Comparison of ENCODE assay signal across 14 cellular contexts in the genomic region with DNA sequence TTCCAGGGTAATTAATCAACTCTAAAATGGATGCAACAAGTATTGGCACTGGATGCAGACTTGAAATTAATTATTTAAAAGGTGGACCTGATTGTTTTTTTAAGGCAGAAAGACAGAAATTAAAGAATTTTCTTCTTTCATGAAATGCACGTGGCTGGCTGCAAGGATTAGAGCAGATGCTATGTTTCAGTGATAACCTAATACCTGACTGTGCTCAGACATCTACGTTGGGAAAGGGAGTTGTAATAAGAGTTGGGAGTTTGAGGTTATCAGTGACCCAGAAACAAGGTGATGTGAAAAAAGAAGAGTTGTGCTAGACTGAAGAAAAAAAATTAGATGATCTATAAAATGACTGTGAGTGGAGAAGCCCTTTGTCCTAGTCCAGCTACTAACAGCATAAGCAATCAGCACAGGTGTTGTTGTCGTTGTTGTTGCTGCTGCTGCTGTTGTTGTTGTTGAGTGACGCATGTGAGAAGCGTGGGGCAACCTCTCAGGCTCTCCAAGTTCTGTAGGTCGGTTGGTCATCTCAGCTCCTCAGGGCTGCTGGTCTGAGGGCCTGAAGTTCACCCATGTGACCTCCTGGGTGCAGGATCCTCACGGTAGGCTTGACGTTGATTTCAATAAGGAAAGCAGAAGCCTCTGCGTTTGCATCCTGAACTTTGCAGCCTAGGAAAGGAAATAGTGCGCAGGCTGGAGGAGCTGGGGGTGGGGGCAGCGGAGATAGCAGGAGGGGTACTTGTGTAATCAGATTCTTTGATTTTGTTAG. TPM values are rescaled to one million over a fixed set of nuclear protein-coding genes. Genes with fewer than 3 reads are reported as not detected.
DNase-seq lines count a peak whose midpoint lies in the region; ATAC-seq and TF ChIP-seq lines count a peak whose summit lies in the region.
"Had no signal": no experiment of that assay in that cellular context is flagged by ENCODE, and none has a peak within 500 bp of the region (broad histone marks: within the 10 kb centered on the region; RNA-seq: fewer than 3 reads in every experiment).

No MANE protein-coding gene starts in this region.

- ATAC-seq in HG03108 (IDR thresholded peaks at IDR 0.05; ENCODE audit: unreplicated experiment) (no peak), GM21367 (IDR thresholded peaks at IDR 0.05; ENCODE audit: unreplicated experiment) (no peak), HG02884 (IDR thresholded peaks at IDR 0.05; ENCODE audit: unreplicated experiment) (no peak)
- ATAC-seq: CD8-positive, alpha-beta T cell; left lung had no signal

- H3K4me1 ChIP-seq in HUES6 (ENCODE audit: control insufficient read depth, insufficient read depth, low read length), result peaks cover 17% of the 10 kb centered on the region
- peaks cover 3% of the 10 kb centered on the region for H3K4me1 ChIP-seq in hepatocyte (ENCODE audit: insufficient read depth)
- H3K4me1 ChIP-seq in osteoblast (ENCODE audit: insufficient read depth, low read length), result no peaks in the 10 kb centered on the region

- H3K9me3 ChIP-seq in HUES6 (ENCODE audit: control insufficient read depth, insufficient read depth, low read depth, low read length) (no peaks in the 10 kb centered on the region), hepatocyte (ENCODE audit: low read depth) (no peaks in the 10 kb centered on the region), osteoblast (ENCODE audit: low read depth, low read length) (no peaks in the 10 kb centered on the region)
- H3K9me3 ChIP-seq: left lung, right atrium auricular region had no signal

- peak overlapping the region; percentile 63 for H3K4me3 ChIP-seq in HUES6 (ENCODE audit: low read depth, low read length)
- no peak overlapping the region for H3K4me3 ChIP-seq in hepatocyte
- no peak overlapping the region for H3K4me3 ChIP-seq in osteoblast (ENCODE audit: insufficient read depth, low read length)
- H3K4me3 ChIP-seq: left lung, right atrium auricular region had no signal

- H3K36me3 ChIP-seq in HUES6 (ENCODE audit: control insufficient read depth, insufficient read depth, low read length) (no peaks in the 10 kb centered on the region), hepatocyte (replicated peaks; ENCODE audit: insufficient read depth, low read depth) (no peaks in the 10 kb centered on the region), osteoblast (ENCODE audit: insufficient read depth, low read length) (no peaks in the 10 kb centered on the region)
- H3K36me3 ChIP-seq: left lung, right atrium auricular region had no signal

- H3K9ac ChIP-seq in HUES6 (ENCODE audit: low read length), result no peak overlapping the region

- H2AFZ ChIP-seq in hepatocyte, result no peak overlapping the region
- no peak overlapping the region for H2AFZ ChIP-seq in osteoblast (ENCODE audit: low read length)

- H3K79me2 ChIP-seq in hepatocyte (no peaks in the 10 kb centered on the region), osteoblast (ENCODE audit: insufficient read depth, low read length) (no peaks in the 10 kb centered on the region)

- H3K4me2 ChIP-seq in hepatocyte (peak overlapping the region; percentile 72), osteoblast (ENCODE audit: insufficient read depth, low read length) (peak overlapping the region; percentile 1)

- H3K27ac ChIP-seq in HUES6 (ENCODE audit: low read depth, low read length) (no peak overlapping the region), hepatocyte (no peak overlapping the region), osteoblast (ENCODE audit: low read depth, low read length) (no peak overlapping the region)
- H3K27ac ChIP-seq: left lung, right atrium auricular region had no signal

- WGBS in hepatocyte (ENCODE audit: low lambda C conversion rate, missing lambda C conversion rate), result 3% methylated on average over 11 of the region's 11 CpGs

- no peaks in the 10 kb centered on the region for H3K9me2 ChIP-seq in hepatocyte (replicated peaks; ENCODE audit: insufficient read depth)

- H3K27me3 ChIP-seq in HUES6 (ENCODE audit: control insufficient read depth, insufficient read depth, low read length) (peaks cover 99% of the 10 kb centered on the region), hepatocyte (peaks cover 97% of the 10 kb centered on the region), osteoblast (ENCODE audit: insufficient read depth, low read length) (peaks cover 58% of the 10 kb centered on the region)

- TF ChIP-seq CTCF in hepatocyte (IDR thresholded peaks at IDR 0.05; ENCODE audit: poor library complexity) (no peak), osteoblast (IDR thresholded peaks at IDR 0.05; ENCODE audit: extremely low read depth, low read depth, low read length) (no peak)

- H4K20me1 ChIP-seq in hepatocyte (ENCODE audit: insufficient read depth, poor library complexity, severe bottlenecking) (no peaks in the 10 kb centered on the region), osteoblast (ENCODE audit: insufficient read depth, low read length) (no peaks in the 10 kb centered on the region)

- DNase-seq in COLO668 (lab: John Stamatoyannopoulos, UW; ENCODE audit: unreplicated experiment) (peak; percentile 63), hepatocyte (ENCODE audit: low spot score) (no peak), osteoblast (ENCODE audit: insufficient read length, low spot score, missing footprints) (peak; percentile 63)
- DNase-seq in activated CD4-positive, alpha-beta T cell treated with anti-CD3 and anti-CD28 coated beads, Interleukin-2, amount 50 U/mL, for 1 hour, result no peak
- DNase-seq: activated T-cell treated with anti-CD3 and anti-CD28 coated beads, Interleukin-2, amount 50 U/mL, for 1 hour; CD8-positive, alpha-beta T cell; HFFc6 had no signal

RNA-seq across cellular contexts. Expression of gene POU3F3, which starts 7.6 kb away (rescaled TPM):
- not detected in 2 replicates for total RNA-seq in hepatocyte
- polyA plus RNA-seq in hepatocyte, result not detected in 2 replicates
- under 0.01 TPM in 1 of 2 replicates, not detected in the other for total RNA-seq in osteoblast
- total RNA-seq: CD8-positive, alpha-beta T cell; HFFc6; left lung had no signal
- polyA plus RNA-seq: urinary bladder had no signal

Comparison
In these comparisons a context has a peak if more than half of its experiments do, and no peak if none do; other contexts are left out.
1. DNase-seq: peak in COLO668 (single experiment) and osteoblast (single experiment); none in hepatocyte (single experiment) and activated CD4-positive, alpha-beta T cell treated with anti-CD3 and anti-CD28 coated beads, Interleukin-2, amount 50 U/mL, for 1 hour (single experiment).